8 cellular contexts compared by ENCODE assay signal in the genomic region with DNA sequence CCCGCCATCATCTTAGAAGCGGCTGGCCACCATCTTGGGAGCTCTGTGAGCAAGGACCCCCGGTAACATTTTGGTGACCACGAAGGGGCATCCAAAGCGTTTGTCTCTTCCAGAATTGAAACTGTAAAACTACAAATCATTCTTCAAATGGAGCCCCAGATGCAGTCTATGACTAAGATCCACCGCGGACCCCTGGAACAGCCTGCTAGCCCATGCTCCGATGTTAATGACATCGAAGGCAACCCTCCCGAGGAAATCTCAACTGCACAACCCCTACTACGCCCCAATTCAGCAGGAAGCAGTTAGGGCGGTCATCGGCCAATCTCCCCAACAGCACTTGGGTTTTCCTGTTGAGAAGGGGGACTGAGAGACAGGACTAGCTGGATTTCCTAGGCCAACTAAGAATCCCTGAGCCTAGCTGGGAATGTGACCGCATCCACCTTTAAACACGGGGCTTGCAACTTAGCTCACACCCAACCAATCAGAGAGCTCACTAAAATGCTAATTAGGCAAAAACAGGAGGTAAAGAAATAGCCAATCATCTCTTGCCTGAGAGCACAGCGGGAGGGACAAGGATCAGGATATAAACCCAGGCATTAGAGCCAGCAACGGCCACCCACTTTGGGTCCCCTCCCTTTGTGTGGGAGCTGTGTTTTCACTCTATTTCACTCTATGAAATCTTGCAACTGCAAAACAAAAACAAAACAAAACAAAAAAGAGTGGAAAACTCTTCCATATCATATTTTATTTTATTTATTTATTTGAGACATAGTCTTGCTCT. TPM values are rescaled to one million over a fixed set of nuclear protein-coding genes. Genes with fewer than 3 reads are reported as not detected.
DNase-seq lines count a peak whose midpoint lies in the region; ATAC-seq and TF ChIP-seq lines count a peak whose summit lies in the region.
"Not testable (repeated sequence)": the region's sequence is repeated elsewhere in the genome, so short reads cannot be mapped to it uniquely, and the experiment has no call there.

No MANE protein-coding gene starts in this region.

- H3K79me1 ChIP-seq in H9 (ENCODE audit: insufficient read depth, low read depth, low read length, poor library complexity, severe bottlenecking) = not testable (repeated sequence)

- H2BK20ac ChIP-seq in H9 (ENCODE audit: low read depth, low read length, poor library complexity, severe bottlenecking) = not testable (repeated sequence)

- not testable (repeated sequence) for H2BK15ac ChIP-seq in H9 (ENCODE audit: low read depth, low read length)

- not testable (repeated sequence) for H3K23me2 ChIP-seq in H9 (ENCODE audit: insufficient read length, low read depth, low read length, poor library complexity, severe bottlenecking)

- H4K8ac ChIP-seq in H9 (replicated peaks; ENCODE audit: insufficient read length, low read depth, low read length) = not testable (repeated sequence)

- H2AFZ ChIP-seq in H9 (ENCODE audit: low read length) = not testable (repeated sequence)

- TF ChIP-seq CTCF in H9 (conservative IDR thresholded peaks at IDR 0.05); VCaP (conservative IDR thresholded peaks at IDR 0.05); endothelial cell (IDR thresholded peaks at IDR 0.05; ENCODE audit: unreplicated experiment); progenitor cell of endocrine pancreas (IDR thresholded peaks at IDR 0.05; ENCODE audit: unreplicated experiment): not testable (repeated sequence)

- H3K9ac ChIP-seq in BLaER1 treated with 17β-estradiol and CSF1 and Interleukin-3, amounts not matched to agents 10 nM and 100 nM = peak overlapping the region; percentile 83 to 97 (median 94); a peak in 19 of 22 replicates
- H3K9ac ChIP-seq in H9 (ENCODE audit: extremely low read depth, insufficient read length, low read length); NT2/D1 (ENCODE audit: insufficient read length, low read depth): not testable (repeated sequence)

- H3K79me2 ChIP-seq in H9 (ENCODE audit: insufficient read depth, low read length) = not testable (repeated sequence)

- H2BK12ac ChIP-seq in H9 (ENCODE audit: insufficient read length, low read depth, low read length) = not testable (repeated sequence)

- not testable (repeated sequence) for H2BK5ac ChIP-seq in H9 (ENCODE audit: insufficient read length, low read length)

- H3K56ac ChIP-seq in H9 (ENCODE audit: insufficient read length, low read depth, low read length) = not testable (repeated sequence)

- H3K27ac Mint-ChIP-seq in H9 = peak overlapping the region in 1 of 3 experiments; percentile 86; a peak in 2 of 7 replicates
- H3K27ac Mint-ChIP-seq in activated T-helper 17 cell treated with anti-CD3 and anti-CD28 coated beads, Interleukin-2, amount 50 U/mL, for 72 hours = not testable (repeated sequence)
- H3K27ac Mint-ChIP-seq in endothelial cell (ENCODE audit: unreplicated experiment) = peak overlapping the region; percentile 77
- H3K27ac Mint-ChIP-seq in progenitor cell of endocrine pancreas = peak overlapping the region; percentile 88

- peaks cover 18 to 20% of the 10 kb centered on the region in 2 experiments for H3K4me1 Mint-ChIP-seq in H9
- not testable (repeated sequence) for H3K4me1 Mint-ChIP-seq in activated T-helper 17 cell treated with anti-CD3 and anti-CD28 coated beads, Interleukin-2, amount 50 U/mL, for 72 hours
- peaks cover 13% of the 10 kb centered on the region for H3K4me1 Mint-ChIP-seq in endothelial cell (ENCODE audit: unreplicated experiment)
- peaks cover 22% of the 10 kb centered on the region for H3K4me1 Mint-ChIP-seq in progenitor cell of endocrine pancreas (ENCODE audit: low read depth)

- not testable (repeated sequence) for H3K14ac ChIP-seq in H9 (ENCODE audit: insufficient read depth, low read length)

- H3K27me3 Mint-ChIP-seq in H9 (ENCODE audit: low read depth); activated T-helper 17 cell treated with anti-CD3 and anti-CD28 coated beads, Interleukin-2, amount 50 U/mL, for 72 hours; endothelial cell (ENCODE audit: unreplicated experiment); progenitor cell of endocrine pancreas: not testable (repeated sequence)

- ATAC-seq in activated T-helper 17 cell treated with anti-CD3 and anti-CD28 coated beads, Interleukin-2, amount 50 U/mL, for 72 hours (replicated peaks) = not testable (repeated sequence)

- peaks cover 12 to 53% (median 34%) of the 10 kb centered on the region in 10 experiments for H3K4me1 ChIP-seq in BLaER1 treated with 17β-estradiol and CSF1 and Interleukin-3, amounts not matched to agents 10 nM and 100 nM
- H3K4me1 ChIP-seq in H9 (ENCODE audit: insufficient read depth, low read length); NT2/D1 (ENCODE audit: insufficient read depth, insufficient read length): not testable (repeated sequence)

- peak overlapping the region; percentile 82 to 96 (median 88) for H3K4me2 ChIP-seq in BLaER1 treated with 17β-estradiol and CSF1 and Interleukin-3, amounts not matched to agents 10 nM and 100 nM
- H3K4me2 ChIP-seq in H9 (ENCODE audit: insufficient read depth, insufficient read length, low read length) = not testable (repeated sequence)

- peak overlapping the region; percentile 81 to 91 for H3K4me3 Mint-ChIP-seq in H9
- H3K4me3 Mint-ChIP-seq in activated T-helper 17 cell treated with anti-CD3 and anti-CD28 coated beads, Interleukin-2, amount 50 U/mL, for 72 hours = peak overlapping the region; percentile 96
- H3K4me3 Mint-ChIP-seq in endothelial cell (ENCODE audit: unreplicated experiment) = peak overlapping the region; percentile 37
- peak overlapping the region; percentile 60 for H3K4me3 Mint-ChIP-seq in progenitor cell of endocrine pancreas (ENCODE audit: low read depth)

- H3K9me3 Mint-ChIP-seq in H9; activated T-helper 17 cell treated with anti-CD3 and anti-CD28 coated beads, Interleukin-2, amount 50 U/mL, for 72 hours; endothelial cell (ENCODE audit: unreplicated experiment); progenitor cell of endocrine pancreas (ENCODE audit: low read depth): not testable (repeated sequence)

- H4K5ac ChIP-seq in H9 (ENCODE audit: insufficient read length, low read depth, low read length) = not testable (repeated sequence)

- not testable (repeated sequence) for H3K18ac ChIP-seq in H9 (ENCODE audit: insufficient read length, low read depth, low read length)

- H3K36me3 Mint-ChIP-seq in H9 (ENCODE audit: insufficient read depth in 1 of 3, low read depth in 3 of 3) = peaks cover 9 to 34% (median 12%) of the 10 kb centered on the region in 3 experiments
- H3K36me3 Mint-ChIP-seq in activated T-helper 17 cell treated with anti-CD3 and anti-CD28 coated beads, Interleukin-2, amount 50 U/mL, for 72 hours (ENCODE audit: low read depth) = peaks cover 19% of the 10 kb centered on the region
- H3K36me3 Mint-ChIP-seq in endothelial cell (ENCODE audit: low read depth, unreplicated experiment); progenitor cell of endocrine pancreas (ENCODE audit: insufficient read depth): not testable (repeated sequence)

- peak overlapping the region in 10 of 11 experiments; percentile 85 to 97 (median 94); a peak in 20 of 22 replicates for H3K27ac ChIP-seq in BLaER1 treated with 17β-estradiol and CSF1 and Interleukin-3, amounts not matched to agents 10 nM and 100 nM
- not testable (repeated sequence) for H3K27ac ChIP-seq in H9 (ENCODE audit: insufficient read length, low read depth, low read length)
- peak overlapping the region; percentile 85 for H3K27ac ChIP-seq in VCaP

- not testable (repeated sequence) for H4K91ac ChIP-seq in H9 (ENCODE audit: insufficient read length, low read depth, low read length)

- H3K9me3 ChIP-seq in BLaER1 treated with 17β-estradiol and CSF1 and Interleukin-3, amounts not matched to agents 10 nM and 100 nM (replicated peaks in 1 of 11) = peaks cover 0 to 13% (median 0%) of the 10 kb centered on the region in 11 experiments; a peak in 7 of 22 replicates
- not testable (repeated sequence) for H3K9me3 ChIP-seq in H9 (ENCODE audit: control insufficient read depth, low read depth, low read length); NT2/D1 (ENCODE audit: insufficient read depth, low read length)

- no CpG with 5 or more reads among the region's 17 CpGs for WGBS in H9 (ENCODE audit: extremely low coverage, insufficient read length, low lambda C conversion rate)

- H3K27me3 ChIP-seq in BLaER1 treated with 17β-estradiol and CSF1 and Interleukin-3, amounts not matched to agents 10 nM and 100 nM; H9 (ENCODE audit: insufficient read depth, low read length); NT2/D1 (ENCODE audit: insufficient read depth, insufficient read length): not testable (repeated sequence)

- H3K4ac ChIP-seq in H9 (ENCODE audit: low read depth, low read length) = not testable (repeated sequence)

- not testable (repeated sequence) for H3K23ac ChIP-seq in H9 (ENCODE audit: insufficient read length, low read depth, low read length)

- H3K4me3 ChIP-seq in BLaER1 treated with 17β-estradiol and CSF1 and Interleukin-3, amounts not matched to agents 10 nM and 100 nM = peak overlapping the region; percentile 70 to 94 (median 82)
- peak overlapping the region; percentile 63 for H3K4me3 ChIP-seq in NT2/D1 (ENCODE audit: insufficient read length, low read depth)

- peaks cover 11 to 43% (median 32%) of the 10 kb centered on the region in 11 experiments for H3K36me3 ChIP-seq in BLaER1 treated with 17β-estradiol and CSF1 and Interleukin-3, amounts not matched to agents 10 nM and 100 nM
- peaks cover 12% of the 10 kb centered on the region for H3K36me3 ChIP-seq in NT2/D1 (ENCODE audit: insufficient read depth, insufficient read length, low read length)

- not testable (repeated sequence) for H3T11ph ChIP-seq in H9 (ENCODE audit: low read length)

- not testable (repeated sequence) for H2AK5ac ChIP-seq in H9 (ENCODE audit: insufficient read length, low read length)

- not testable (repeated sequence) for H2BK120ac ChIP-seq in H9 (ENCODE audit: low read depth, low read length, poor library complexity, severe bottlenecking)

- not testable (repeated sequence) for DNase-seq in H9; NT2/D1 (ENCODE audit: low read depth, low spot score); endothelial cell (ENCODE audit: low spot score); progenitor cell of endocrine pancreas (ENCODE audit: low spot score, unreplicated experiment)
- DNase-seq in mesenteric fat pad (ENCODE audit: low spot score) = peak; percentile 49

- not testable (repeated sequence) for H4K20me1 ChIP-seq in BLaER1 treated with 17β-estradiol and CSF1 and Interleukin-3, amounts not matched to agents 10 nM and 100 nM; H9 (ENCODE audit: control insufficient read depth, insufficient read depth, insufficient read length)

RNA-seq across cellular contexts. Expression of gene ARHGAP19, which starts 1.7 kb away (rescaled TPM):
- total RNA-seq in H9 (2021) (30.5 and 33.2 TPM in 2 replicates), endothelial cell (ENCODE audit: unreplicated experiment) (19.8 TPM), mesenteric fat pad (7.9 TPM), progenitor cell of endocrine pancreas (20.4 and 21.1 TPM in 2 replicates)
- 10 to 100 TPM; 44.6 to 46.4 TPM for total RNA-seq in activated T-helper 17 cell treated with anti-CD3 and anti-CD28 coated beads, Interleukin-2, amount 50 U/mL, for 72 hours

RNA-seq across cellular contexts. Expression of gene FRAT1, which starts 28.3 kb away (rescaled TPM):
- total RNA-seq in H9 (2021) (7.3 and 8.1 TPM in 2 replicates), endothelial cell (ENCODE audit: unreplicated experiment) (8.0 TPM), mesenteric fat pad (8.2 TPM), progenitor cell of endocrine pancreas (15.7 and 16.7 TPM in 2 replicates)
- 1 to 10 TPM; 1.5 to 3.7 TPM for total RNA-seq in activated T-helper 17 cell treated with anti-CD3 and anti-CD28 coated beads, Interleukin-2, amount 50 U/mL, for 72 hours

RNA-seq across cellular contexts. Expression of gene FRAT2, which starts 43.8 kb away (rescaled TPM):
- total RNA-seq in H9 (2021) = 128 and 129 TPM in 2 replicates
- total RNA-seq in activated T-helper 17 cell treated with anti-CD3 and anti-CD28 coated beads, Interleukin-2, amount 50 U/mL, for 72 hours = 1 to 10 TPM; 4.7 to 9.7 TPM
- 25.6 TPM for total RNA-seq in endothelial cell (ENCODE audit: unreplicated experiment)
- 8.4 TPM for total RNA-seq in mesenteric fat pad
- total RNA-seq in progenitor cell of endocrine pancreas = 37.7 and 38.7 TPM in 2 replicates

Comparison
In these comparisons a context has a peak if more than half of its experiments do, and no peak if none do; other contexts are left out.
1. H3K4me3 Mint-ChIP-seq: peak in every context shown above with its lines; median percentile 96 in activated T-helper 17 cell treated with anti-CD3 and anti-CD28 coated beads, Interleukin-2, amount 50 U/mL, for 72 hours; 86 in H9; 60 in progenitor cell of endocrine pancreas; 37 in endothelial cell.